ENCODE assay signal across 9 cellular contexts in the genomic region with DNA sequence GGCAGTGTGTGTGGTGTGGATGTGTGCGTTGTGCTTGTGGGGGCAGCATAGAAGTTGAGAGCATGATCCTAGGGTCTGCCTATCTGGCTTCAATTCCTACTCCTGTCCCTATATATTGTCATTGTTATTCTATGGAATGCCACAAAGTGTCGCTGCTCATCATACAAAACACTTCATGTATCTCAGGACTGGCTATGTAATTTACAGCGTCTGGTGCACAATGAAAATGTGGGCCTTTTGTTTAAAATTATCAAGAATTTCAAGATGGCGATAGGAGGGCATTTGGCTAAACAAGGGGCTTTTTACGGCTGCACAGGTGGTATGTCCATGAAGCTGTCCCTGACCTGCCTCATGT. TPM values are rescaled to one million over a fixed set of nuclear protein-coding genes. Genes with fewer than 3 reads are reported as not detected.
DNase-seq lines count a peak whose midpoint lies in the region; FAIRE-seq and TF ChIP-seq lines count a peak whose summit lies in the region.
"Had no signal": no experiment of that assay in that cellular context is flagged by ENCODE, and none has a peak within 500 bp of the region (broad histone marks: within the 10 kb centered on the region; RNA-seq: fewer than 3 reads in every experiment).

No MANE protein-coding gene starts in this region.

- H3K27ac Mint-ChIP-seq in progenitor cell of endocrine pancreas, result no peak overlapping the region
- H3K27ac Mint-ChIP-seq in activated T-helper 2 cell treated with anti-CD3 and anti-CD28 coated beads, Interferon-gamma antibody, Interleukin-2, Interleukin-4, amounts not matched to agents 10 μg/mL and 5 μg/mL and 100 μg/mL, durations not matched to agents 14 hours and 24 hours and 36 hours, result no peak overlapping the region

- no peaks in the 10 kb centered on the region for H3K4me1 ChIP-seq in stomach

- H3K4me1 Mint-ChIP-seq in progenitor cell of endocrine pancreas (ENCODE audit: low read depth), result no peaks in the 10 kb centered on the region
- peaks cover 4% of the 10 kb centered on the region for H3K4me1 Mint-ChIP-seq in activated T-helper 2 cell treated with anti-CD3 and anti-CD28 coated beads, Interferon-gamma antibody, Interleukin-2, Interleukin-4, amounts not matched to agents 10 μg/mL and 5 μg/mL and 100 μg/mL, durations not matched to agents 14 hours and 24 hours and 36 hours (ENCODE audit: low read depth)

- peaks cover 7% of the 10 kb centered on the region for H3K27me3 Mint-ChIP-seq in progenitor cell of endocrine pancreas
- peaks cover 12% of the 10 kb centered on the region for H3K27me3 Mint-ChIP-seq in activated T-helper 2 cell treated with anti-CD3 and anti-CD28 coated beads, Interferon-gamma antibody, Interleukin-2, Interleukin-4, amounts not matched to agents 10 μg/mL and 5 μg/mL and 100 μg/mL, durations not matched to agents 14 hours and 24 hours and 36 hours (ENCODE audit: low read depth)

- H3K27me3 ChIP-seq in bronchial epithelial cell (ENCODE audit: control insufficient read depth, insufficient read depth, low read length) (no peaks in the 10 kb centered on the region), stomach (no peaks in the 10 kb centered on the region)

- no peak for FAIRE-seq in bronchial epithelial cell (lab: Jason Lieb, UNC)

- peak; percentile 30 for DNase-seq in CD1c-positive myeloid dendritic cell (ENCODE audit: extremely low spot score)
- DNase-seq in GM20000 (ENCODE audit: low spot score), result peak; percentile 55
- peak; percentile 60 for DNase-seq in NAMALWA (ENCODE audit: low spot score)
- peak; percentile 42 for DNase-seq in bronchial epithelial cell (ENCODE audit: low read depth)
- DNase-seq in progenitor cell of endocrine pancreas (ENCODE audit: low spot score, unreplicated experiment), result no peak
- DNase-seq in stomach, result no peak
- no peak for DNase-seq in activated T-helper 2 cell treated with anti-CD3 and anti-CD28 coated beads, Interferon-gamma antibody, Interleukin-2, Interleukin-4, amounts not matched to agents 10 μg/mL and 5 μg/mL and 100 μg/mL, durations not matched to agents 14 hours and 24 hours and 36 hours (ENCODE audit: low spot score)
- DNase-seq in lower leg skin (ENCODE audit: low spot score in 2 of 2), result no peak

- WGBS in stomach, 5 donors, result 61 to 80% (median 68%) methylated on average over 5 of the region's 5 CpGs
- WGBS in lower leg skin, 2 donors, result 68 to 69% methylated on average over 5 of the region's 5 CpGs

- TF ChIP-seq CTCF in GM20000 (IDR thresholded peaks at IDR 0.05; ENCODE audit: extremely low read depth, missing control alignments), result no peak
- no peak for TF ChIP-seq CTCF in bronchial epithelial cell (IDR thresholded peaks at IDR 0.05; ENCODE audit: insufficient read depth, low read length, severe bottlenecking)
- no peak for TF ChIP-seq CTCF in progenitor cell of endocrine pancreas (IDR thresholded peaks at IDR 0.05; ENCODE audit: unreplicated experiment)
- TF ChIP-seq CTCF in stomach (IDR thresholded peaks at IDR 0.05), result no peak
- TF ChIP-seq CTCF in lower leg skin (IDR thresholded peaks at IDR 0.05), result no peak

- H3K4me3 Mint-ChIP-seq in progenitor cell of endocrine pancreas (ENCODE audit: low read depth), result no peak overlapping the region
- H3K4me3 Mint-ChIP-seq in activated T-helper 2 cell treated with anti-CD3 and anti-CD28 coated beads, Interferon-gamma antibody, Interleukin-2, Interleukin-4, amounts not matched to agents 10 μg/mL and 5 μg/mL and 100 μg/mL, durations not matched to agents 14 hours and 24 hours and 36 hours (ENCODE audit: low read depth), result no peak overlapping the region

- H3K9me3 Mint-ChIP-seq in progenitor cell of endocrine pancreas (ENCODE audit: low read depth), result no peaks in the 10 kb centered on the region
- H3K9me3 Mint-ChIP-seq in activated T-helper 2 cell treated with anti-CD3 and anti-CD28 coated beads, Interferon-gamma antibody, Interleukin-2, Interleukin-4, amounts not matched to agents 10 μg/mL and 5 μg/mL and 100 μg/mL, durations not matched to agents 14 hours and 24 hours and 36 hours, result no peaks in the 10 kb centered on the region

- H3K36me3 Mint-ChIP-seq in progenitor cell of endocrine pancreas (ENCODE audit: insufficient read depth), result no peaks in the 10 kb centered on the region
- H3K36me3 Mint-ChIP-seq in activated T-helper 2 cell treated with anti-CD3 and anti-CD28 coated beads, Interferon-gamma antibody, Interleukin-2, Interleukin-4, amounts not matched to agents 10 μg/mL and 5 μg/mL and 100 μg/mL, durations not matched to agents 14 hours and 24 hours and 36 hours (ENCODE audit: low read depth), result no peaks in the 10 kb centered on the region

- no peak overlapping the region for H3K27ac ChIP-seq in stomach

- TF ChIP-seq POLR2A in stomach (IDR thresholded peaks at IDR 0.05) (no peak), lower leg skin (IDR thresholded peaks at IDR 0.05) (no peak)

- H3K4me3 ChIP-seq in bronchial epithelial cell (ENCODE audit: low read depth, low read length), result no peak overlapping the region
- no peak overlapping the region for H3K4me3 ChIP-seq in stomach
- H3K4me3 ChIP-seq in lower leg skin (ENCODE audit: low read depth, poor library complexity, severe bottlenecking), result no peak overlapping the region

- TF ChIP-seq EP300 in stomach (IDR thresholded peaks at IDR 0.05), result no peak

- no peaks in the 10 kb centered on the region for H3K9me3 ChIP-seq in stomach

- H3K36me3 ChIP-seq in bronchial epithelial cell (ENCODE audit: control insufficient read depth, insufficient read depth, low read length), result peaks cover 15% of the 10 kb centered on the region
- no peaks in the 10 kb centered on the region for H3K36me3 ChIP-seq in stomach

- intact Hi-C loops in stomach (cut with DNase I; ENCODE audit: low total_unique reads) (no loop called here), lower leg skin (cut with DNase I; ENCODE audit: low total_unique reads) (no loop called here)
- intact Hi-C loops in activated T-helper 2 cell treated with anti-CD3 and anti-CD28 coated beads, Interferon-gamma antibody, Interleukin-2, Interleukin-4, amounts not matched to agents 10 μg/mL and 5 μg/mL and 100 μg/mL, durations not matched to agents 14 hours and 24 hours and 36 hours (cut with micrococcal nuclease), result loop anchor here (1.0 kb wide), 1 partner anchor 88 kb away; no protein-coding TSS in a partner anchor

RNA-seq across cellular contexts. Expression of a gene that starts 3.4 kb away (rescaled TPM):
- 50.5 and 64.6 TPM in 2 replicates for total RNA-seq in bronchial epithelial cell
- not detected in 2 replicates for total RNA-seq in progenitor cell of endocrine pancreas
- total RNA-seq in stomach, result 1 to 10 TPM in 1 of 5 donors, not detected in 4; 1.8 TPM
- 10 to 100 TPM in 1 of 3 donors, 1 to 10 TPM in 1, under 1 TPM in 1; 0.46 to 22.4 (median 4.1) TPM for polyA plus RNA-seq in stomach
- not detected in 2 replicates for total RNA-seq in activated T-helper 2 cell treated with anti-CD3 and anti-CD28 coated beads, Interferon-gamma antibody, Interleukin-2, Interleukin-4, amounts not matched to agents 10 μg/mL and 5 μg/mL and 100 μg/mL, durations not matched to agents 14 hours and 24 hours and 36 hours
- total RNA-seq in lower leg skin, result 100 to 1,000 TPM in 1 of 4 donors, 10 to 100 TPM in 3; 88.7 to 111 (median 89.8) TPM

RNA-seq across cellular contexts. Expression of a gene that starts 16.8 kb away (rescaled TPM):
- total RNA-seq in bronchial epithelial cell (under 0.01 and 0.79 TPM in 2 replicates), progenitor cell of endocrine pancreas (not detected in 2 replicates), stomach (under 1 TPM in 1 of 5 donors, not detected in 4; 0.73 TPM), lower leg skin (1 to 10 TPM in 2 of 4 donors, under 1 TPM in 2; 0.15 to 1.9 (median 0.68) TPM)
- polyA plus RNA-seq in stomach, result under 1 TPM in 1 of 3 donors, not detected in 2; 0.10 TPM
- not detected in 2 replicates for total RNA-seq in activated T-helper 2 cell treated with anti-CD3 and anti-CD28 coated beads, Interferon-gamma antibody, Interleukin-2, Interleukin-4, amounts not matched to agents 10 μg/mL and 5 μg/mL and 100 μg/mL, durations not matched to agents 14 hours and 24 hours and 36 hours

RNA-seq across cellular contexts. Expression of a gene that starts 58.2 kb away (rescaled TPM):
- total RNA-seq in bronchial epithelial cell (0.13 and 0.26 TPM in 2 replicates), progenitor cell of endocrine pancreas (5.5 and 7.2 TPM in 2 replicates), stomach (not detected), lower leg skin (under 1 TPM in 1 of 4 donors, not detected in 3; 0.65 TPM)
- under 1 TPM; 0.10 to 0.31 (median 0.19) TPM for polyA plus RNA-seq in stomach
- 9.1 and 14.9 TPM in 2 replicates for total RNA-seq in activated T-helper 2 cell treated with anti-CD3 and anti-CD28 coated beads, Interferon-gamma antibody, Interleukin-2, Interleukin-4, amounts not matched to agents 10 μg/mL and 5 μg/mL and 100 μg/mL, durations not matched to agents 14 hours and 24 hours and 36 hours
- total RNA-seq: mononuclear cell had no signal

Comparison
In these comparisons a context has a peak if more than half of its experiments do, and no peak if none do; other contexts are left out.
1. DNase-seq: peak in CD1c-positive myeloid dendritic cell (single experiment), GM20000 (single experiment), NAMALWA (single experiment) and bronchial epithelial cell (single experiment); none in progenitor cell of endocrine pancreas (single experiment), stomach (single experiment), activated T-helper 2 cell treated with anti-CD3 and anti-CD28 coated beads, Interferon-gamma antibody, Interleukin-2, Interleukin-4, amounts not matched to agents 10 μg/mL and 5 μg/mL and 100 μg/mL, durations not matched to agents 14 hours and 24 hours and 36 hours (single experiment) and lower leg skin (0 of 2).
2. RNA of a gene that starts 3.4 kb away (total RNA-seq): 88.7 to 111 TPM in lower leg skin and 50.5 to 64.6 TPM in bronchial epithelial cell; not detected in progenitor cell of endocrine pancreas, 1.8 TPM in stomach and not detected in activated T-helper 2 cell treated with anti-CD3 and anti-CD28 coated beads, Interferon-gamma antibody, Interleukin-2, Interleukin-4, amounts not matched to agents 10 μg/mL and 5 μg/mL and 100 μg/mL, durations not matched to agents 14 hours and 24 hours and 36 hours; every median in the first group is over 10 times any median in the second.